1 cellular context compared by ENCODE assay signal in genomic region chr17:37683454-37683984, GRCh38.
A peak's percentile ranks its signal among the peaks of the same experiment; 100 is the strongest.
TF ChIP-seq lines count a peak whose summit lies in the region.

No MANE protein-coding gene starts in this region.

TF ChIP-seq in HepG2, 621 proteins besides CTCF, POLR2A, EP300 and RAD21 (continued from another document):
- TF ChIP-seq PAXIP1 (CRISPR knock-in tag; conservative IDR thresholded peaks at IDR 0.05) (peak; percentile 86), ZBTB20 (CRISPR knock-in tag; IDR thresholded peaks at IDR 0.05; ENCODE audit: borderline replicate concordance, low read depth) (0 out of 2 replicates have a peak, but pooled peaks have one; percentile 47), KDM1A (CRISPR knock-in tag; IDR thresholded peaks at IDR 0.05) (0 out of 2 replicates have a peak, but pooled peaks have one; percentile 10), ZNF431 (CRISPR knock-in tag; IDR thresholded peaks at IDR 0.05; ENCODE audit: borderline replicate concordance, low read depth) (no peak), RXRB (CRISPR knock-in tag; IDR thresholded peaks at IDR 0.05; ENCODE audit: borderline replicate concordance) (peak; percentile 71), ZSCAN9 (CRISPR knock-in tag; IDR thresholded peaks at IDR 0.05; ENCODE audit: borderline replicate concordance) (0 out of 2 replicates have a peak, but pooled peaks have one; percentile 22), STAG1 (CRISPR knock-in tag; IDR thresholded peaks at IDR 0.05) (peak; percentile 16; the same call in 1 of the 2 replicates), NR2F6 (IDR thresholded peaks at IDR 0.05) (peak; percentile 85), NR2F6 (CRISPR knock-in tag; IDR thresholded peaks at IDR 0.05) (peak; percentile 75; the same call in 1 of the 2 replicates), FOXA3 (CRISPR knock-in tag; IDR thresholded peaks at IDR 0.05) (peak; percentile 80), FOXK1 (CRISPR knock-in tag; IDR thresholded peaks at IDR 0.05; ENCODE audit: borderline replicate concordance, low read depth) (peak; percentile 18; the same call in 1 of the 2 replicates), RXRA (CRISPR knock-in tag; IDR thresholded peaks at IDR 0.05) (peak; percentile 45; the same call in 1 of the 2 replicates), ZNF292 (CRISPR knock-in tag; IDR thresholded peaks at IDR 0.05; ENCODE audit: borderline replicate concordance, low read depth) (peak; percentile 48; the same call in 1 of the 2 replicates), GATA4 (IDR thresholded peaks at IDR 0.05; ENCODE audit: borderline replicate concordance, low read depth) (peak; percentile 31; the same call in 1 of the 2 replicates), GZF1 (CRISPR knock-in tag; IDR thresholded peaks at IDR 0.05) (no peak), ARNTL (CRISPR knock-in tag; IDR thresholded peaks at IDR 0.05) (peak; percentile 76; the same call in 1 of the 2 replicates), ZNF251 (CRISPR knock-in tag; IDR thresholded peaks at IDR 0.05) (no peak), ZNF281 (CRISPR knock-in tag; IDR thresholded peaks at IDR 0.05; ENCODE audit: borderline replicate concordance) (peak; percentile 57; the same call in 1 of the 2 replicates), SRF (IDR thresholded peaks at IDR 0.05; ENCODE audit: low read depth, low read length) (0 out of 2 replicates have a peak, but pooled peaks have one; percentile 33), MXD1 (CRISPR knock-in tag; IDR thresholded peaks at IDR 0.05) (no peak), LCORL (IDR thresholded peaks at IDR 0.05) (no peak), LCORL (CRISPR knock-in tag; IDR thresholded peaks at IDR 0.05) (peak; percentile 25; the same call in 1 of the 2 replicates), RCOR2 (CRISPR knock-in tag; IDR thresholded peaks at IDR 0.05) (peak; percentile 84)
